Comparison of ENCODE assay signal across 25 cellular contexts in the genomic region with DNA sequence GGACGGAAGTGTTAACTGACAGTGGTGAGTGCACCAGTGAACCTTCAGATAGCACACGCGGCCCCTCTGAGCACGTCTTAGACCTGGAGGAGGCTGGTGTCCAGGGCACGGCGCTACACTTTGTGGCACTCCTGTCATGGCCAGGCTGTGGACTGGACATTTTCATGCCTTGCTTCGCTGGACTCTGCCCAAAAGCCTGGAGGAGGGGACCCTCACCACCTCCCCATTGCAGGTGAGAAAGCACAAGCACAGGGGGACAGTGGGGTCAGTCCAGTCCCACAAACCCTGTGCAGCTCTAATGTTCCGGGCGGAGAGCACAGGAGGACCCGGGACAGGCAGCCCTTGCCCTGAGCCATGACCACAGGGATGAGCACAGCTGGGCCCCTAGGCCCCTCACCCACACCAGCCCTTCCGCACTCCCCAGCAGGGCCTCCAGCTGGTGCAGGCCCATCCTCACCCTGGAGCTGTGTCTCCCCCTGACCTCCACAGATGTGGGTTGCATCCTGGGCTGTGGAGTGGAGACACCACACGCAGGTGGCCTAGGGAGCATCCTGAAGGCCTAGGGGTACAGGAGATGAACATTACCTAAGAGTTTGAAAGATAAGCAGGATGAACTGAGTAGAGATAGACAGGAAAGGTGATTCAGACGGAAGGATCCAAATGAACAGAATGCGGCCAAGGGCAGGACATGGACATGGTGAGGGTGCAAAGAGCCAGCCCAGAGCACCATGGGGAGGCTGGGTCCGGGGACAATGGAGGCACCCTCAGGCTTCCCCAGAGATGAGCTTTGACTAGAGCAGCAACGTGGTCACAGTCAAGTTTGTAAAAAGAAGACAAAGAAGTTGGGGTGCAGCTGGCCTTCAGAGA.
A peak's percentile ranks its signal among the peaks of the same experiment; 100 is the strongest.
DNase-seq lines count a peak whose midpoint lies in the region; ATAC-seq and TF ChIP-seq lines count a peak whose summit lies in the region.
"Had no signal": no experiment of that assay in that cellular context is flagged by ENCODE, and none has a peak within 500 bp of the region (broad histone marks: within the 10 kb centered on the region; RNA-seq: fewer than 3 reads in every experiment).

No MANE protein-coding gene starts in this region.

- H3K27me3 Mint-ChIP-seq in endodermal cell (ENCODE audit: insufficient read depth) (no peaks in the 10 kb centered on the region), osteocyte (ENCODE audit: unreplicated experiment) (peaks cover 20% of the 10 kb centered on the region)
- H3K27me3 Mint-ChIP-seq: CD4-positive, alpha-beta memory T cell had no signal

- no peaks in the 10 kb centered on the region for H3K27me3 ChIP-seq in endodermal cell (ENCODE audit: control insufficient read depth, insufficient read depth, low read length, poor library complexity, severe bottlenecking)
- no peaks in the 10 kb centered on the region for H3K27me3 ChIP-seq in lower lobe of right lung (ENCODE audit: low read depth)
- H3K27me3 ChIP-seq in right cardiac atrium (ENCODE audit: control insufficient read depth, insufficient read depth), result no peaks in the 10 kb centered on the region
- H3K27me3 ChIP-seq: SJCRH30 had no signal

- no peaks in the 10 kb centered on the region for H3K36me3 Mint-ChIP-seq in endodermal cell (ENCODE audit: low read depth)
- no peaks in the 10 kb centered on the region for H3K36me3 Mint-ChIP-seq in osteocyte (ENCODE audit: unreplicated experiment)

- DNase-seq in ecto neural progenitor cell (ENCODE audit: low spot score) (peak; percentile 31), endodermal cell (peak; percentile 30), lower lobe of right lung (no peak), osteocyte (ENCODE audit: extremely low spot score, unreplicated experiment) (peak; percentile 69), right cardiac atrium (no peak), COLO668 (lab: John Stamatoyannopoulos, UW; ENCODE audit: unreplicated experiment) (no peak)
- DNase-seq: C1 segment of cervical spinal cord; CD4-positive, alpha-beta memory T cell; DMS 273 treated with DMSO at 0.1 percent for 48 hours; DMS79; EL; GDM1; HCEC 1CT; Karpas-422; NCI-H1092; NCI-H1417 treated with DMSO at 0.1 percent for 48 hours; NCI-H1694 treated with DMSO at 0.1 percent for 48 hours; NCI-H2081; NCI-H2227 treated with DMSO at 0.1 percent for 48 hours; NCI-H526 treated with DMSO at 0.1 percent for 48 hours; PC-9; SJCRH30 had no signal

- H3K9me3 ChIP-seq in endodermal cell (ENCODE audit: control insufficient read depth, low read length), result no peaks in the 10 kb centered on the region
- H3K9me3 ChIP-seq in lower lobe of right lung, result no peaks in the 10 kb centered on the region
- H3K9me3 ChIP-seq in right cardiac atrium (ENCODE audit: control insufficient read depth, low read length), result no peaks in the 10 kb centered on the region
- H3K9me3 ChIP-seq: SJCRH30 had no signal

- H3K9ac ChIP-seq in endodermal cell (ENCODE audit: extremely low read depth, low read length, poor library complexity, severe bottlenecking), result no peak overlapping the region

- H3K9me3 Mint-ChIP-seq in endodermal cell (peaks cover 4% of the 10 kb centered on the region), osteocyte (ENCODE audit: unreplicated experiment) (no peaks in the 10 kb centered on the region)
- H3K9me3 Mint-ChIP-seq: CD4-positive, alpha-beta memory T cell had no signal

- H3K27ac ChIP-seq in endodermal cell (ENCODE audit: low read depth, low read length) (no peak overlapping the region), lower lobe of right lung (no peak overlapping the region), right cardiac atrium (ENCODE audit: low read length) (no peak overlapping the region)
- H3K27ac ChIP-seq: PC-9, SJCRH30 had no signal

- no peak overlapping the region for H3K4me3 Mint-ChIP-seq in endodermal cell
- H3K4me3 Mint-ChIP-seq in osteocyte (ENCODE audit: unreplicated experiment), result no peak overlapping the region
- H3K4me3 Mint-ChIP-seq: CD4-positive, alpha-beta memory T cell had no signal

- ATAC-seq in lower lobe of right lung (peak; percentile 17 to 23), right cardiac atrium (no peak), SK-N-SH treated with all-trans-retinoic acid at 6 μM for 48 hours (no peak)
- ATAC-seq: GM12878, Right ventricle myocardium inferior had no signal

- no peak overlapping the region for H3K27ac Mint-ChIP-seq in endodermal cell
- H3K27ac Mint-ChIP-seq in osteocyte (ENCODE audit: unreplicated experiment), result no peak overlapping the region

- H3K36me3 ChIP-seq in endodermal cell (ENCODE audit: control insufficient read depth, insufficient read depth, low read length) (no peaks in the 10 kb centered on the region), lower lobe of right lung (no peaks in the 10 kb centered on the region)
- H3K36me3 ChIP-seq: SJCRH30 had no signal

- H3K4me3 ChIP-seq in endodermal cell (ENCODE audit: low read length) (no peak overlapping the region), lower lobe of right lung (no peak overlapping the region), right cardiac atrium (ENCODE audit: low read length) (no peak overlapping the region)
- H3K4me3 ChIP-seq: GM12878, PC-9, SJCRH30 had no signal

- TF ChIP-seq CTCF in endodermal cell (conservative IDR thresholded peaks at IDR 0.05) (no peak), lower lobe of right lung (IDR thresholded peaks at IDR 0.05) (no peak), osteocyte (IDR thresholded peaks at IDR 0.05) (no peak)

- peaks cover 20% of the 10 kb centered on the region for H3K4me1 Mint-ChIP-seq in endodermal cell
- H3K4me1 Mint-ChIP-seq in osteocyte (ENCODE audit: unreplicated experiment), result no peaks in the 10 kb centered on the region

- intact Hi-C loops in lower lobe of right lung (cut with DNase I), result no loop called here
- intact Hi-C loops in right cardiac atrium (cut with DNase I), result no loop called here

- WGBS in endodermal cell (ENCODE audit: insufficient coverage in 1 of 2, insufficient read length in 1 of 2), 2 experiments, result 92 to 96% methylated on average over 9 to 16 of the region's 16 CpGs
- WGBS in right cardiac atrium, result 76% methylated on average over 16 of the region's 16 CpGs

- H3K4me1 ChIP-seq in endodermal cell (ENCODE audit: control insufficient read depth, insufficient read depth, low read length), result peaks cover 12% of the 10 kb centered on the region
- no peaks in the 10 kb centered on the region for H3K4me1 ChIP-seq in lower lobe of right lung
- H3K4me1 ChIP-seq in right cardiac atrium (ENCODE audit: control insufficient read depth, insufficient read depth, low read length), result no peaks in the 10 kb centered on the region

TF ChIP-seq in SK-N-SH treated with all-trans-retinoic acid at 6 μM for 48 hours, 23 proteins besides CTCF, POLR2A, EP300 and RAD21 (continues in another document):
- TF ChIP-seq CSRNP3 (CRISPR knock-in tag; IDR thresholded peaks at IDR 0.05) (no peak), ZFP3 (CRISPR knock-in tag; IDR thresholded peaks at IDR 0.05) (no peak), RARB (CRISPR knock-in tag; IDR thresholded peaks at IDR 0.05) (no peak), SNAI2 (CRISPR knock-in tag; IDR thresholded peaks at IDR 0.05) (no peak), PATZ1 (CRISPR knock-in tag; IDR thresholded peaks at IDR 0.05; ENCODE audit: borderline replicate concordance) (no peak), BACH2 (CRISPR knock-in tag; IDR thresholded peaks at IDR 0.05; ENCODE audit: borderline replicate concordance) (no peak), ZC3H10 (CRISPR knock-in tag; IDR thresholded peaks at IDR 0.05) (no peak), ESRRG (CRISPR knock-in tag; IDR thresholded peaks at IDR 0.05) (no peak), GLIS3 (CRISPR knock-in tag; IDR thresholded peaks at IDR 0.05) (no peak), ARNTL (CRISPR knock-in tag; IDR thresholded peaks at IDR 0.05; ENCODE audit: borderline replicate concordance, low read depth) (no peak)

Comparison
In these comparisons a context has a peak if more than half of its experiments do, and no peak if none do; other contexts are left out.
1. DNase-seq: peak in ecto neural progenitor cell (single experiment), endodermal cell (single experiment) and osteocyte (single experiment); none in lower lobe of right lung (single experiment), right cardiac atrium (0 of 3) and COLO668 (single experiment).
2. ATAC-seq: peak in lower lobe of right lung (2 of 2); none in right cardiac atrium (0 of 2) and SK-N-SH treated with all-trans-retinoic acid at 6 μM for 48 hours (single experiment).